Comparison of ENCODE assay signal across 21 cellular contexts in genomic region chr6:148152244-148152643, GRCh38.
DNase-seq lines count a peak whose midpoint lies in the region; ATAC-seq, FAIRE-seq and TF ChIP-seq lines count a peak whose summit lies in the region.
"Had no signal": no experiment of that assay in that cellular context is flagged by ENCODE, and none has a peak within 500 bp of the region (broad histone marks: within the 10 kb centered on the region; RNA-seq: fewer than 3 reads in every experiment).

No MANE protein-coding gene starts in this region.

- intact Hi-C loops in HepG2 (cut with micrococcal nuclease; ENCODE audit: unreplicated experiment) (no loop called here), right lobe of liver (cut with DNase I) (no loop called here)

- H2BK15ac ChIP-seq in neuronal stem cell (ENCODE audit: low read length): peak overlapping the region; percentile 70

- TF ChIP-seq RAD21 in HepG2 (CRISPR knock-in tag; IDR thresholded peaks at IDR 0.05): no peak

- no TSS peak for BruUV-seq in HepG2 (replicated peaks; lab: Mats Ljungman, UMichigan)

- ATAC-seq in HepG2 (no peak; the same call in 2 of the 3 replicates), right lobe of liver (no peak), HG03025 (IDR thresholded peaks at IDR 0.05; ENCODE audit: low FRiP score, unreplicated experiment) (no peak)
- ATAC-seq: K562, T-cell had no signal

- no peak overlapping the region for H4K8ac ChIP-seq in neuronal stem cell (ENCODE audit: low read depth, low read length)

- no peaks in the 10 kb centered on the region for H3K79me1 ChIP-seq in neuronal stem cell (ENCODE audit: low read depth, low read length)

- H3K4me2 ChIP-seq in HepG2 (ENCODE audit: low read depth, low read length) (no peak overlapping the region), neuronal stem cell (ENCODE audit: insufficient read depth, low read length, poor library complexity, severe bottlenecking) (no peak overlapping the region)

- H4K20me1 ChIP-seq in HepG2 (ENCODE audit: insufficient read depth, low read length): no peaks in the 10 kb centered on the region

- no peak overlapping the region for H3K9ac ChIP-seq in HepG2 (ENCODE audit: insufficient read depth, low read depth, low read length)
- no peak overlapping the region for H3K9ac ChIP-seq in neuronal stem cell (ENCODE audit: low read depth, low read length, poor library complexity)

- H2AFZ ChIP-seq in HepG2 (ENCODE audit: low read length) (no peak overlapping the region), neuronal stem cell (ENCODE audit: low read length) (peak overlapping the region; percentile 56)

- no peak for TF ChIP-seq CTCF in HepG2 (CRISPR knock-in tag; IDR thresholded peaks at IDR 0.05)
- TF ChIP-seq CTCF in right lobe of liver (IDR thresholded peaks at IDR 0.05): no peak

- H3K4ac ChIP-seq in neuronal stem cell (ENCODE audit: low read length): no peak overlapping the region

- no peak overlapping the region for H3K18ac ChIP-seq in neuronal stem cell (ENCODE audit: low read length)

- POLR2A ChIA-PET in HepG2 (lab: Yijun Ruan, JAX): no interaction called here

- no peak overlapping the region for H3K27ac ChIP-seq in HepG2 (ENCODE audit: extremely low read length, insufficient read depth, low read length)
- H3K27ac ChIP-seq in right lobe of liver: no peak overlapping the region
- H3K27ac ChIP-seq in neuronal stem cell (replicated peaks; ENCODE audit: low read length): no peak overlapping the region
- H3K27ac ChIP-seq: SJSA1 had no signal

- H3K36me3 ChIP-seq in HepG2 (replicated peaks in 1 of 2; ENCODE audit: control insufficient read depth in 1 of 2, insufficient read depth in 2 of 2, low read length in 2 of 2): no peaks in the 10 kb centered on the region
- no peaks in the 10 kb centered on the region for H3K36me3 ChIP-seq in right lobe of liver
- no peaks in the 10 kb centered on the region for H3K36me3 ChIP-seq in neuronal stem cell (replicated peaks in 1 of 2; ENCODE audit: control insufficient read depth in 2 of 2, insufficient read depth in 2 of 2, low read length in 2 of 2)
- H3K36me3 ChIP-seq: MG63, SJSA1 had no signal

- H3K79me2 ChIP-seq in HepG2 (ENCODE audit: insufficient read depth, low read length): no peaks in the 10 kb centered on the region

- H2BK120ac ChIP-seq in neuronal stem cell (ENCODE audit: low read depth, low read length): no peak overlapping the region

- H3K4me3 ChIP-seq in HepG2 (replicated peaks in 1 of 3; ENCODE audit: insufficient read depth in 1 of 3, low read depth in 2 of 3, low read length in 3 of 3): no peak overlapping the region
- H3K4me3 ChIP-seq in right lobe of liver: no peak overlapping the region
- H3K4me3 ChIP-seq in neuronal stem cell (ENCODE audit: low read length in 2 of 2): peak overlapping the region in 1 of 2 donors; percentile 18
- H3K4me3 ChIP-seq: K562, MG63, SJSA1 had no signal

- H2AK5ac ChIP-seq in neuronal stem cell (ENCODE audit: low read depth, low read length): no peak overlapping the region

- H3K23ac ChIP-seq in neuronal stem cell (ENCODE audit: low read depth, low read length, poor library complexity): no peak overlapping the region

- no peaks in the 10 kb centered on the region for H3K4me1 ChIP-seq in HepG2 (ENCODE audit: insufficient read depth, low read length)
- no peaks in the 10 kb centered on the region for H3K4me1 ChIP-seq in right lobe of liver
- H3K4me1 ChIP-seq in neuronal stem cell (ENCODE audit: control insufficient read depth in 2 of 2, insufficient read depth in 1 of 2, low read depth in 1 of 2, low read length in 2 of 2): peaks cover 7% of the 10 kb centered on the region in 2 donors
- H3K4me1 ChIP-seq: SJSA1 had no signal

- in situ Hi-C loops in HepG2 (cut with HindIII; ENCODE audit: extremely low pct_ligation_motif_present, low pct_unique_long_range_greater_than_20kb): loop anchor here (25.0 kb wide), 2 partner anchors 765 to 1290 kb away; no protein-coding TSS in a partner anchor

- no peak overlapping the region for H3K14ac ChIP-seq in neuronal stem cell (ENCODE audit: low read length)

- no peak overlapping the region for H2BK12ac ChIP-seq in neuronal stem cell (ENCODE audit: low read length)

- DNase-seq in HepG2 (ENCODE audit: low spot score) (no peak), right lobe of liver (no peak), kidney tubule cell (ENCODE audit: low spot score) (peak; percentile 50), neuronal stem cell (ENCODE audit: low spot score) (no peak), NCI-H69 (lab: John Stamatoyannopoulos, UW) (no peak), NCI-H1930 (lab: John Stamatoyannopoulos, UW) (no peak)
- DNase-seq: Calu3, Kasumi-1, MG63, NCI-H1105 treated with DMSO at 0.1 percent for 48 hours, NCI-H187, NCI-H2227 treated with DMSO at 0.1 percent for 48 hours, NCI-H526 treated with DMSO at 0.1 percent for 48 hours, Right ventricle myocardium superior, RPMI8226, T-cell had no signal

- 52% methylated on average over 5 of the region's 5 CpGs for WGBS in HepG2 (ENCODE audit: low lambda C conversion rate)
- WGBS in right lobe of liver (ENCODE audit: insufficient coverage, low coverage, low lambda C conversion rate, missing lambda C conversion rate): 79% methylated on average over 5 of the region's 5 CpGs
- WGBS in neuronal stem cell (ENCODE audit: extremely low coverage in 2 of 2, insufficient read length in 2 of 2, insufficient replicate concordance in 1 of 2), 2 donors: no CpG with 5 or more reads among the region's 5 CpGs

- no peaks in the 10 kb centered on the region for H3K27me3 ChIP-seq in HepG2 (ENCODE audit: control insufficient read depth in 1 of 2, insufficient read depth in 2 of 2, low read length in 2 of 2)
- no peaks in the 10 kb centered on the region for H3K27me3 ChIP-seq in right lobe of liver
- H3K27me3 ChIP-seq in neuronal stem cell (ENCODE audit: control insufficient read depth in 3 of 3, insufficient read depth in 3 of 3, low read depth in 1 of 3, low read length in 3 of 3): no peaks in the 10 kb centered on the region
- H3K27me3 ChIP-seq: MG63, SJSA1 had no signal

- H3K9me3 ChIP-seq in HepG2 (ENCODE audit: low read length) (no peaks in the 10 kb centered on the region), right lobe of liver (no peaks in the 10 kb centered on the region), neuronal stem cell (replicated peaks in 1 of 2; ENCODE audit: control insufficient read depth in 2 of 2, insufficient read depth in 1 of 2, low read depth in 1 of 2, low read length in 2 of 2) (no peaks in the 10 kb centered on the region)
- H3K9me3 ChIP-seq: MG63, SJSA1 had no signal

- CTCF ChIA-PET in HepG2 (lab: Yijun Ruan, JAX; ENCODE audit: low intra/inter-chr PET ratio, low total read pairs): no interaction called here

- TF ChIP-seq POLR2A in HepG2 (IDR thresholded peaks at IDR 0.05; ENCODE audit: insufficient read depth in 1 of 2, low read depth in 2 of 2, low read length in 2 of 2) (no peak), right lobe of liver (IDR thresholded peaks at IDR 0.05) (no peak)

- FAIRE-seq in HepG2 (lab: Jason Lieb, UNC): no peak
- FAIRE-seq: GM19239, H54, K562 had no signal

- TF ChIP-seq EP300 in HepG2 (IDR thresholded peaks at IDR 0.05; ENCODE audit: low read depth in 2 of 2, low read length in 2 of 2): no peak
- TF ChIP-seq EP300 in HepG2 (CRISPR knock-in tag; IDR thresholded peaks at IDR 0.05; ENCODE audit: borderline replicate concordance): no peak

- no peak overlapping the region for H4K91ac ChIP-seq in neuronal stem cell (ENCODE audit: low read depth, low read length, poor library complexity)

- H2BK5ac ChIP-seq in neuronal stem cell (ENCODE audit: low read length): no peak overlapping the region

TF ChIP-seq in HepG2, 621 proteins besides CTCF, POLR2A, EP300 and RAD21:
- no peak for TF ChIP-seq HES4 (CRISPR knock-in tag; IDR thresholded peaks at IDR 0.05; ENCODE audit: borderline replicate concordance)
- no peak for TF ChIP-seq FLYWCH1 (CRISPR knock-in tag; IDR thresholded peaks at IDR 0.05)
- TF ChIP-seq ZBTB33 (CRISPR knock-in tag; IDR thresholded peaks at IDR 0.05): 0 out of 2 replicates have a peak, but pooled peaks have one; percentile 26
